In the genomic region with DNA sequence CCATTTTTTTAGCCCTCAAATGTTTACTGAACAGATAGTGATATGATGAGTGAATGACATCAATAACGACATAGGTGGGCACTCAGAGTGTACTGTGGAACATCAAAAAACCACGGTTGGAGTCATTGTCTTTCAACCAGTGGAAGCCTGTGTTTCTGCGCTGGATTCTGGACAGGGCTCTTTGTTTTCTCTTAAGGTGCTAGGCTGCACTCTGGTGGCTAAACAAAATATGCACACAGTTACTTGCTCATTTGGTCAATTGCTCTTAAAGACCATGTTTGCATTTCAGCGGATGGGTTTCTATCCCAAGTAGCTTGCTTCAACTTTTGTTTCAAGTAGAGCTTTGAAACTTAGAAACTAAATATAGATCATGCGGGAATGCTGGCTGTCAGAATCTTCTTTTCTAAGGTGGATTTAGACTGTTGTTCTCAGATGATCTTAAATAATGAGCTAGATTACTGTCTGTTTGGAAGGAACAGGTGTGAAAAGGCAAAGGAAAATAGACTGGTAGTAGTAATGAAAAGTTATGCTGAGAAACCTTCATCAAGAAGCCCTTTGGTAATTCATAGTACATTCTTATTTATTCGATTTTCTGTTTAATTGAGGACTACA, we compare ENCODE assay signal across 8 cellular contexts. TPM values are rescaled to one million over a fixed set of nuclear protein-coding genes. Genes with fewer than 3 reads are reported as not detected.
A peak's percentile ranks its signal among the peaks of the same experiment; 100 is the strongest.
DNase-seq lines count a peak whose midpoint lies in the region; ATAC-seq and TF ChIP-seq lines count a peak whose summit lies in the region.

No MANE protein-coding gene starts in this region.

- intact Hi-C loops in esophagus muscularis mucosa (cut with DNase I) (loop anchor here (2.0 to 5.0 kb wide), 2 partner anchors 423 to 1051 kb away; no protein-coding TSS in a partner anchor), natural killer cell (cut with micrococcal nuclease) (loop anchor here (1.0 to 10.0 kb wide), 4 partner anchors 64 to 1053 kb away; no protein-coding TSS in a partner anchor)

- H3K27me3 ChIP-seq in esophagus muscularis mucosa = peaks cover 0 to 3% (median 0%) of the 10 kb centered on the region in 4 donors

- H3K27ac Mint-ChIP-seq in natural killer cell = no peak overlapping the region

- DNase-seq in DMS79 (lab: John Stamatoyannopoulos, UW) = peak; percentile 12
- DNase-seq in NCI-H526 treated with DMSO at 0.1 percent for 48 hours (lab: John Stamatoyannopoulos, UW) = peak; percentile 53
- DNase-seq in activated CD4-positive, alpha-beta T cell treated with anti-CD3 and anti-CD28 coated beads, Interleukin-2, amount 50 U/mL, for 1 hour = peak; percentile 41
- DNase-seq in esophagus muscularis mucosa (ENCODE audit: extremely low spot score) = no peak
- peak; percentile 23 for DNase-seq in natural killer cell
- peak; percentile 67 for DNase-seq in ureter (ENCODE audit: low spot score)

- H3K4me1 Mint-ChIP-seq in natural killer cell = peaks cover 5% of the 10 kb centered on the region in 2 donors

- WGBS in esophagus muscularis mucosa = 33% methylated on average over 6 of the region's 6 CpGs

- no peak overlapping the region for H3K27ac ChIP-seq in esophagus muscularis mucosa (replicated peaks in 1 of 4)

- H3K4me1 ChIP-seq in esophagus muscularis mucosa = peaks cover 0 to 5% (median 0%) of the 10 kb centered on the region in 4 donors

- TF ChIP-seq EP300 in esophagus muscularis mucosa (IDR thresholded peaks at IDR 0.05) = no peak

- no peak for TF ChIP-seq POLR2A in esophagus muscularis mucosa (IDR thresholded peaks at IDR 0.05; ENCODE audit: low read depth)

- H3K27me3 Mint-ChIP-seq in natural killer cell (ENCODE audit: low read depth in 2 of 2) = peaks cover 2 to 5% of the 10 kb centered on the region in 2 donors

- peak; percentile 64 to 77 (median 65) for TF ChIP-seq CTCF in esophagus muscularis mucosa (IDR thresholded peaks at IDR 0.05)
- peak; percentile 65 for TF ChIP-seq CTCF in natural killer cell (IDR thresholded peaks at IDR 0.05)

- no peak overlapping the region for H3K4me3 Mint-ChIP-seq in natural killer cell

- H3K36me3 ChIP-seq in esophagus muscularis mucosa = no peaks in the 10 kb centered on the region

- no peaks in the 10 kb centered on the region for H3K9me3 Mint-ChIP-seq in natural killer cell

- no peaks in the 10 kb centered on the region for H3K9me3 ChIP-seq in esophagus muscularis mucosa

- H3K36me3 Mint-ChIP-seq in natural killer cell = no peaks in the 10 kb centered on the region

- no peak overlapping the region for H3K4me3 ChIP-seq in esophagus muscularis mucosa

- peak; percentile 66 for ATAC-seq in GM19468 (IDR thresholded peaks at IDR 0.05; ENCODE audit: extremely low read depth, unreplicated experiment)
- ATAC-seq in HG03558 (IDR thresholded peaks at IDR 0.05; ENCODE audit: extremely low read depth, unreplicated experiment) = peak; percentile 58
- ATAC-seq in natural killer cell = peak; percentile 70 to 97 (median 93)

RNA-seq across cellular contexts. Expression of a gene that starts 48.5 kb away (rescaled TPM):
- total RNA-seq in esophagus muscularis mucosa = not detected
- not detected for total RNA-seq in natural killer cell
- total RNA-seq in ureter = 76.0 TPM

Comparison
In these comparisons a context has a peak if more than half of its experiments do, and no peak if none do; other contexts are left out.
1. RNA of a gene that starts 48.5 kb away (total RNA-seq): 76.0 TPM in ureter (single experiment); not detected in esophagus muscularis mucosa and not detected in natural killer cell; every median in the first group is over 10 times any median in the second.
2. Peak in every context shown above with its lines, with median percentiles within 50 percentile points of each other: ATAC-seq.